17 cellular contexts compared by ENCODE assay signal in the genomic region with DNA sequence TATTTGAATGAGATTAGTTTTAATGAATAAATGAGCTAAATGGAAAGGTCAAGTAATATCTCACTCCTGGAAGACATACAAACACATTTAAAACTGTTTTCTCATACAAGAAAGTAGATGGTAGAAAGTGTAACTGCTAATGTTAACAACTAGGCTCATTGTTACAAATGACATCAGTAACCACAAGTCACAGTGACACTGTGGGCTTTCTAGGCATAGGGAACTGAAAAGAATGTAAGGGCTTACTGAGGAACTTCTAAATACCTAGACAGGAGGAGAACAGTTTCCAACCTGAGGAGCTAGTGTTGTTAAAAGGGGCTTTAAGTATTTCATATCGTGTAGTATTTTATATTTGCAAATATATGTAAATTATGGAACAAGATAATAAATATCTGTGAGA. TPM values are rescaled to one million over a fixed set of nuclear protein-coding genes. Genes with fewer than 3 reads are reported as not detected.
A peak's percentile ranks its signal among the peaks of the same experiment; 100 is the strongest.
DNase-seq lines count a peak whose midpoint lies in the region; ATAC-seq and TF ChIP-seq lines count a peak whose summit lies in the region.
"Had no signal": no experiment of that assay in that cellular context is flagged by ENCODE, and none has a peak within 500 bp of the region (broad histone marks: within the 10 kb centered on the region; RNA-seq: fewer than 3 reads in every experiment).

No MANE protein-coding gene starts in this region.

- H3K36me3 ChIP-seq in colonic mucosa, result no peaks in the 10 kb centered on the region

- no peaks in the 10 kb centered on the region for H3K27me3 ChIP-seq in colonic mucosa

- H3K4me1 ChIP-seq in colonic mucosa, result no peaks in the 10 kb centered on the region

- TF ChIP-seq CTCF in colonic mucosa (IDR thresholded peaks at IDR 0.05), result no peak

- no peak overlapping the region for H3K9ac ChIP-seq in colonic mucosa (ENCODE audit: low read depth in 2 of 2, low read length in 2 of 2)

- H3K4me3 ChIP-seq in colonic mucosa, result no peak overlapping the region

- peak; percentile 79 for ATAC-seq in GM18520 (IDR thresholded peaks at IDR 0.05; ENCODE audit: unreplicated experiment)
- ATAC-seq in GM21723 (IDR thresholded peaks at IDR 0.05; ENCODE audit: unreplicated experiment), result peak; percentile 67
- peak; percentile 85 for ATAC-seq in HG03159 (IDR thresholded peaks at IDR 0.05; ENCODE audit: unreplicated experiment)
- ATAC-seq: HCT116, left lobe of liver had no signal

- no peaks in the 10 kb centered on the region for H3K9me3 ChIP-seq in colonic mucosa

- intact Hi-C loops in colonic mucosa (cut with DNase I), result no loop called here

- peak; percentile 14 for DNase-seq in CD1c-positive myeloid dendritic cell (ENCODE audit: extremely low spot score)
- DNase-seq in colonic mucosa, result no peak
- no peak for DNase-seq in retina
- no peak for DNase-seq in SK-N-DZ (ENCODE audit: low spot score)
- DNase-seq in NOMO-1 treated with dmso at 0.1 percent for 144 hours (lab: John Stamatoyannopoulos, UW; ENCODE audit: unreplicated experiment), result no peak
- DNase-seq: activated CD4-positive, alpha-beta T cell treated with anti-CD3 and anti-CD28 coated beads for 1 hour; activated naive CD8-positive, alpha-beta T cell treated with anti-CD3 and anti-CD28 coated beads for 36 hours; EL; glutamatergic neuron; midbrain; NCI-H146; NCI-H2227 treated with DMSO at 0.1 percent for 48 hours had no signal

- no peak overlapping the region for H3K27ac ChIP-seq in colonic mucosa

RNA-seq across cellular contexts. Expression of gene ERGIC2, which starts 17.5 kb away (rescaled TPM):
- total RNA-seq in colonic mucosa, result 10 to 100 TPM; 59.6 to 60.0 TPM
- 95.6 and 108 TPM in 2 replicates for polyA plus RNA-seq in SK-N-DZ (2014; cell fraction: cytosol; rRNA removed)
- 79.7 and 136 TPM in 2 replicates for polyA plus RNA-seq in SK-N-DZ (2014; cell fraction: nucleus; rRNA removed)
